Comparison of ENCODE assay signal across 18 cellular contexts in genomic region chr13:83819611-83820010, GRCh38.
"Had no signal": no experiment of that assay in that cellular context is flagged by ENCODE, and none has a peak within 500 bp of the region (broad histone marks: within the 10 kb centered on the region; RNA-seq: fewer than 3 reads in every experiment).

No MANE protein-coding gene starts in this region.

- H3K4me1 Mint-ChIP-seq: activated CD4-positive, alpha-beta T cell treated with anti-CD3 and anti-CD28 coated beads, Interleukin-2, amount 10 ng/mL, durations not matched to agents 24 days and 14 days; activated T-helper 17 cell treated with anti-CD3 and anti-CD28 coated beads, Interleukin-2, amount 50 U/mL, for 72 hours; stimulated activated naive CD8-positive, alpha-beta T cell treated with anti-CD3 and anti-CD28 coated beads, Interleukin-15, amount 100 ng/mL, for 72 hours had no signal

- H3K4me3 Mint-ChIP-seq: activated CD4-positive, alpha-beta T cell treated with anti-CD3 and anti-CD28 coated beads, Interleukin-2, amount 10 ng/mL, durations not matched to agents 24 days and 14 days; activated naive CD4-positive, alpha-beta T cell treated with anti-CD3 and anti-CD28 coated beads for 36 hours; activated T-helper 17 cell treated with anti-CD3 and anti-CD28 coated beads, Interleukin-2, amount 50 U/mL, for 72 hours; stimulated activated naive CD8-positive, alpha-beta T cell treated with anti-CD3 and anti-CD28 coated beads, Interleukin-15, amount 100 ng/mL, for 72 hours; WTC11 had no signal

- H3K27me3 Mint-ChIP-seq: activated CD4-positive, alpha-beta T cell treated with anti-CD3 and anti-CD28 coated beads, Interleukin-2, amount 10 ng/mL, durations not matched to agents 24 days and 14 days; activated T-helper 17 cell treated with anti-CD3 and anti-CD28 coated beads, Interleukin-2, amount 50 U/mL, for 72 hours; stimulated activated naive CD8-positive, alpha-beta T cell treated with anti-CD3 and anti-CD28 coated beads, Interleukin-15, amount 100 ng/mL, for 72 hours had no signal

- H3K27ac Mint-ChIP-seq: activated CD4-positive, alpha-beta T cell treated with anti-CD3 and anti-CD28 coated beads, Interleukin-2, amount 10 ng/mL, durations not matched to agents 24 days and 14 days; activated naive CD4-positive, alpha-beta T cell treated with anti-CD3 and anti-CD28 coated beads for 36 hours; activated T-helper 17 cell treated with anti-CD3 and anti-CD28 coated beads, Interleukin-2, amount 50 U/mL, for 72 hours; stimulated activated naive CD8-positive, alpha-beta T cell treated with anti-CD3 and anti-CD28 coated beads, Interleukin-15, amount 100 ng/mL, for 72 hours; WTC11 had no signal

- H3K9me3 Mint-ChIP-seq: activated CD4-positive, alpha-beta T cell treated with anti-CD3 and anti-CD28 coated beads, Interleukin-2, amount 10 ng/mL, durations not matched to agents 24 days and 14 days had no signal

- ATAC-seq: activated T-helper 17 cell treated with anti-CD3 and anti-CD28 coated beads, Interleukin-2, amount 50 U/mL, for 72 hours; body of pancreas; gastroesophageal sphincter; pancreas; stimulated activated naive CD8-positive, alpha-beta T cell treated with anti-CD3 and anti-CD28 coated beads, Interleukin-15, amount 100 ng/mL, for 72 hours; WTC11 had no signal

- H3K4me3 ChIP-seq: body of pancreas, esophagus squamous epithelium, gastroesophageal sphincter, pancreas, testis had no signal

- DNase-seq: activated CD4-positive, alpha-beta T cell treated with anti-CD3 and anti-CD28 coated beads, Interleukin-2, amount 10 ng/mL, durations not matched to agents 24 days and 14 days; activated naive CD4-positive, alpha-beta T cell treated with anti-CD3 and anti-CD28 coated beads for 36 hours; activated T-cell treated with anti-CD3 and anti-CD28 coated beads for 4 hours; body of pancreas; cerebellar nuclear complex; dorsolateral prefrontal cortex; esophagus squamous epithelium; hippocampal formation; kidney glomerular epithelial cell; mesendoderm; pancreas; stimulated activated CD4-positive, alpha-beta T cell treated with anti-CD3 and anti-CD28 coated beads, Interleukin-4, amount 100 ng/mL, for 4 hours; stimulated activated naive CD8-positive, alpha-beta T cell treated with anti-CD3 and anti-CD28 coated beads, Interleukin-15, amount 100 ng/mL, for 72 hours; T-helper 1 cell; testis had no signal
